Comparison of ENCODE assay signal across 8 cellular contexts in genomic region chr17:58082870-58083490, GRCh38. TPM values are rescaled to one million over a fixed set of nuclear protein-coding genes. Genes with fewer than 3 reads are reported as not detected.
A peak's percentile ranks its signal among the peaks of the same experiment; 100 is the strongest.
DNase-seq lines count a peak whose midpoint lies in the region; ATAC-seq and TF ChIP-seq lines count a peak whose summit lies in the region.

Gene DYNLL2 (plus strand): TSS chr17:58083419. CDS start chr17:58087091, 3,672 bp downstream.

- POLR2A ChIA-PET in HEK293T (lab: Yijun Ruan, JAX): interaction anchor here (0.7 to 3.1 kb wide), 7 partner anchors 12 to 84 kb away, joined by 3 to 33 read pairs (median 4); partner anchors contain the start of gene SRSF1

- no peaks in the 10 kb centered on the region for H3K27me3 ChIP-seq in suprapubic skin

- H3K36me3 Mint-ChIP-seq in activated naive CD4-positive, alpha-beta T cell treated with anti-CD3 and anti-CD28 coated beads, Interleukin-2, amount 50 U/mL, for 24 hours: peaks cover 7% of the 10 kb centered on the region

- H3K9me3 ChIP-seq in suprapubic skin: no peaks in the 10 kb centered on the region

- TF ChIP-seq EP300 in suprapubic skin (IDR thresholded peaks at IDR 0.05): no peak

- H3K27ac ChIP-seq in suprapubic skin: peak within 1 kb of the TSS; percentile 90

- peak within 1 kb of the TSS; percentile 92 for H3K27ac Mint-ChIP-seq in activated naive CD4-positive, alpha-beta T cell treated with anti-CD3 and anti-CD28 coated beads, Interleukin-2, amount 50 U/mL, for 24 hours

- H3K4me1 ChIP-seq in suprapubic skin: peaks cover 34% of the 10 kb centered on the region

- peak; percentile 85 for DNase-seq in GDM1 (lab: John Stamatoyannopoulos, UW)
- peak; percentile 99 for DNase-seq in HEK293T (ENCODE audit: extremely low spot score)
- peak; percentile 89 for DNase-seq in NB4 (ENCODE audit: low read depth)
- peak; percentile 20 for DNase-seq in glomerular endothelial cell (ENCODE audit: extremely low read depth, low read depth, low spot score)
- peak; percentile 89 for DNase-seq in occipital lobe (lab: John Stamatoyannopoulos, UW)
- DNase-seq in suprapubic skin (ENCODE audit: low spot score in 2 of 2): peak; percentile 94 to 95

- WGBS in suprapubic skin: 3% methylated on average over 7 of the region's 45 CpGs

- peaks cover 34% of the 10 kb centered on the region for H3K4me1 Mint-ChIP-seq in activated naive CD4-positive, alpha-beta T cell treated with anti-CD3 and anti-CD28 coated beads, Interleukin-2, amount 50 U/mL, for 24 hours

- no peaks in the 10 kb centered on the region for H3K9me3 Mint-ChIP-seq in activated naive CD4-positive, alpha-beta T cell treated with anti-CD3 and anti-CD28 coated beads, Interleukin-2, amount 50 U/mL, for 24 hours

- peak; percentile 90 for ATAC-seq in SK-N-SH treated with all-trans-retinoic acid at 6 μM for 48 hours

- peak; percentile 38 for TF ChIP-seq POLR2A in NB4 (IDR thresholded peaks at IDR 0.05; ENCODE audit: extremely low read depth, insufficient read length)
- TF ChIP-seq POLR2A in suprapubic skin (IDR thresholded peaks at IDR 0.05): no peak

- H3K36me3 ChIP-seq in suprapubic skin: peaks cover 2% of the 10 kb centered on the region

- H3K27me3 Mint-ChIP-seq in activated naive CD4-positive, alpha-beta T cell treated with anti-CD3 and anti-CD28 coated beads, Interleukin-2, amount 50 U/mL, for 24 hours: no peaks in the 10 kb centered on the region

- H3K4me3 Mint-ChIP-seq in activated naive CD4-positive, alpha-beta T cell treated with anti-CD3 and anti-CD28 coated beads, Interleukin-2, amount 50 U/mL, for 24 hours: peak within 1 kb of the TSS; percentile 90

- peak within 1 kb of the TSS; percentile 80 for H3K4me3 ChIP-seq in NB4 (ENCODE audit: low read depth, low read length)
- peak within 1 kb of the TSS; percentile 94 for H3K4me3 ChIP-seq in suprapubic skin

- CTCF ChIA-PET in HEK293T (lab: Yijun Ruan, JAX): no interaction called here

- TF ChIP-seq CTCF in NB4 (IDR thresholded peaks at IDR 0.05; ENCODE audit: low read depth, low read length) (no peak), suprapubic skin (IDR thresholded peaks at IDR 0.05) (no peak)

TF ChIP-seq in HEK293T, 16 proteins besides CTCF, POLR2A, EP300 and RAD21:
- TF ChIP-seq LEF1 (IDR thresholded peaks at IDR 0.05; ENCODE audit: borderline replicate concordance) (no peak), SP1 (IDR thresholded peaks at IDR 0.05) (no peak), HDGF (IDR thresholded peaks at IDR 0.05; ENCODE audit: borderline replicate concordance) (no peak), CTBP1 (IDR thresholded peaks at IDR 0.05; ENCODE audit: borderline replicate concordance) (no peak), TARDBP (IDR thresholded peaks at IDR 0.05) (no peak), PKNOX1 (IDR thresholded peaks at IDR 0.05) (no peak), NFRKB (IDR thresholded peaks at IDR 0.05) (no peak), ZNF384 (IDR thresholded peaks at IDR 0.05) (no peak), L3MBTL2 (conservative IDR thresholded peaks at IDR 0.05) (no peak)

TF ChIP-seq in SK-N-SH treated with all-trans-retinoic acid at 6 μM for 48 hours, 23 proteins besides CTCF, POLR2A, EP300 and RAD21:
- no peak for TF ChIP-seq TOX (CRISPR knock-in tag; IDR thresholded peaks at IDR 0.05; ENCODE audit: borderline replicate concordance)
- TF ChIP-seq OSR1 (CRISPR knock-in tag; IDR thresholded peaks at IDR 0.05): no peak
- TF ChIP-seq PPARA (CRISPR knock-in tag; IDR thresholded peaks at IDR 0.05; ENCODE audit: borderline replicate concordance): no peak
- TF ChIP-seq ISL1 (CRISPR knock-in tag; IDR thresholded peaks at IDR 0.05): no peak
- no peak for TF ChIP-seq CREB5 (CRISPR knock-in tag; IDR thresholded peaks at IDR 0.05; ENCODE audit: low read depth)
- TF ChIP-seq TSHZ2 (CRISPR knock-in tag; IDR thresholded peaks at IDR 0.05): no peak
- TF ChIP-seq ZFP3 (CRISPR knock-in tag; IDR thresholded peaks at IDR 0.05): no peak

RNA-seq across cellular contexts. Expression of gene DYNLL2, which starts in this region (rescaled TPM):
- total RNA-seq in glomerular endothelial cell: 10.8 and 11.8 TPM in 2 replicates
- 41.2 TPM for total RNA-seq in occipital lobe
- 10 to 100 TPM; 14.6 to 22.4 (median 16.5) TPM for total RNA-seq in suprapubic skin

Comparison
In these comparisons a context has a peak if more than half of its experiments do, and no peak if none do; other contexts are left out.
1. Peak in every context shown above with its lines: DNase-seq, ATAC-seq, H3K4me3 ChIP-seq and H3K27ac ChIP-seq.
2. DNase-seq: peak in every context shown above with its lines; median percentile 99 in HEK293T; 94 in suprapubic skin; 89 in NB4; 89 in occipital lobe; 85 in GDM1; 20 in glomerular endothelial cell.